12 cellular contexts compared by ENCODE assay signal in the genomic region with DNA sequence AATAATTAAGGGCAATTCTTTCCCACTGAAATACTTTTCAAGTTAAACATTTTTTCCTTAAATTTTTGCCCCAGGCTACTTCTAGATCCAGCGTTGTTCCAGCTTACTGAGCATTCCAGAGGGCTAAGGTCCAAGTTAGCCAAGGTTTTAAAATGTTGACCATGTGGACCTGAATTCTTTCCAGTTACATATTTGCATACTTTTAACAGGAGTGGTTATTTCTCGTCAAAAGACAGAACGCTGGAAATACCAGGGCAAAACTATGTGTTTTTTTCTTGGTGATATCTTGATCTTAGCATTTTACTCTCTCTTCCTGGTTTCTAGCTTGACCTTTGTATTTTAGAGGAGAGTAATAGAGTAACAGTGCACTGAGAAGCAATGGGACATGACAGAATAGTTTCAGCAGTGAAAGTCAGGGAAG. TPM values are rescaled to one million over a fixed set of nuclear protein-coding genes. Genes with fewer than 3 reads are reported as not detected.
DNase-seq lines count a peak whose midpoint lies in the region; TF ChIP-seq lines count a peak whose summit lies in the region.
"Had no signal": no experiment of that assay in that cellular context is flagged by ENCODE, and none has a peak within 500 bp of the region (broad histone marks: within the 10 kb centered on the region; RNA-seq: fewer than 3 reads in every experiment).

No MANE protein-coding gene starts in this region.

- POLR2A ChIA-PET in AG04449 (lab: Yijun Ruan, JAX) (interaction anchor here (0.5 to 2.1 kb wide), 12 partner anchors 12 to 198 kb away, joined by 3 to 21 read pairs (median 3); a partner anchor contains a TSS), PC-9 (lab: Charles Lee; ENCODE audit: unreplicated experiment) (interaction anchor here (0.5 to 2.4 kb wide), 19 partner anchors 14 to 483 kb away, joined by 3 to 49 read pairs (median 6); a partner anchor contains a TSS)

- H3K36me3 ChIP-seq in PC-9 (ENCODE audit: low read depth) (no peaks in the 10 kb centered on the region), esophagus muscularis mucosa (no peaks in the 10 kb centered on the region)
- H3K36me3 ChIP-seq: BLaER1 treated with 17β-estradiol and CSF1 and Interleukin-3, amounts not matched to agents 10 nM and 100 nM had no signal

- H3K27ac Mint-ChIP-seq in nephron (peak overlapping the region; percentile 53 to 92 (median 81)), endothelial cell (ENCODE audit: unreplicated experiment) (no peak overlapping the region)
- H3K27ac Mint-ChIP-seq: activated naive CD8-positive, alpha-beta T cell treated with anti-CD3 and anti-CD28 coated beads, Interleukin-2, amount 10 ng/mL, durations not matched to agents 7 days and 5 days had no signal

- H3K27me3 Mint-ChIP-seq in nephron (ENCODE audit: low read depth) (peaks cover 4% of the 10 kb centered on the region), endothelial cell (ENCODE audit: unreplicated experiment) (no peaks in the 10 kb centered on the region)
- H3K27me3 Mint-ChIP-seq: activated naive CD8-positive, alpha-beta T cell treated with anti-CD3 and anti-CD28 coated beads, Interleukin-2, amount 10 ng/mL, durations not matched to agents 7 days and 5 days had no signal

- H3F3A ChIP-seq in PC-9 (ENCODE audit: insufficient read depth, low read depth), result peaks cover 52% of the 10 kb centered on the region

- CTCF ChIA-PET in AG04449 (lab: Yijun Ruan, JAX) (interaction anchor here (1.0 to 2.4 kb wide), 5 partner anchors 10 to 198 kb away, joined by 3 to 14 read pairs (median 4); no protein-coding TSS in a partner anchor), PC-9 (lab: Charles Lee) (interaction anchor here (0.6 to 1.5 kb wide), 2 partner anchors 23 to 25 kb away, joined by 3 read pairs; no protein-coding TSS in a partner anchor)

- no peak overlapping the region for H3K4me3 ChIP-seq in AG04449 (ENCODE audit: low read depth, low read length)
- no peak overlapping the region for H3K4me3 ChIP-seq in PC-9
- H3K4me3 ChIP-seq in esophagus muscularis mucosa, result no peak overlapping the region
- H3K4me3 ChIP-seq: BLaER1 treated with 17β-estradiol and CSF1 and Interleukin-3, amounts not matched to agents 10 nM and 100 nM had no signal

- peak overlapping the region; percentile 92 for H3K27ac ChIP-seq in PC-9
- peak overlapping the region; percentile 16 to 79 (median 52) for H3K27ac ChIP-seq in esophagus muscularis mucosa (replicated peaks in 1 of 4)
- H3K27ac ChIP-seq: BLaER1 treated with 17β-estradiol and CSF1 and Interleukin-3, amounts not matched to agents 10 nM and 100 nM had no signal

- H3K9me3 ChIP-seq in PC-9 (ENCODE audit: insufficient read depth, low read depth) (no peaks in the 10 kb centered on the region), esophagus muscularis mucosa (no peaks in the 10 kb centered on the region)
- H3K9me3 ChIP-seq: BLaER1 treated with 17β-estradiol and CSF1 and Interleukin-3, amounts not matched to agents 10 nM and 100 nM had no signal

- intact Hi-C loops in PC-9 (cut with micrococcal nuclease; ENCODE audit: unreplicated experiment) (loop anchor here (1.0 to 10.0 kb wide), 5 partner anchors 23 to 271 kb away; no protein-coding TSS in a partner anchor), esophagus muscularis mucosa (cut with DNase I) (no loop called here)

- H3K4me3 Mint-ChIP-seq in nephron (no peak overlapping the region), endothelial cell (ENCODE audit: unreplicated experiment) (no peak overlapping the region)
- H3K4me3 Mint-ChIP-seq: activated naive CD8-positive, alpha-beta T cell treated with anti-CD3 and anti-CD28 coated beads, Interleukin-2, amount 10 ng/mL, durations not matched to agents 7 days and 5 days had no signal

- H3K36me3 Mint-ChIP-seq in nephron (ENCODE audit: low read depth) (no peaks in the 10 kb centered on the region), endothelial cell (ENCODE audit: low read depth, unreplicated experiment) (no peaks in the 10 kb centered on the region)
- H3K36me3 Mint-ChIP-seq: activated naive CD8-positive, alpha-beta T cell treated with anti-CD3 and anti-CD28 coated beads, Interleukin-2, amount 10 ng/mL, durations not matched to agents 7 days and 5 days had no signal

- H3K4me2 ChIP-seq in PC-9, result peak overlapping the region; percentile 35
- H3K4me2 ChIP-seq: BLaER1 treated with 17β-estradiol and CSF1 and Interleukin-3, amounts not matched to agents 10 nM and 100 nM had no signal

- peak; percentile 98 for DNase-seq in AG04449 (ENCODE audit: low read depth, low spot score)
- peak; percentile 56 to 95 for DNase-seq in PC-9
- no peak for DNase-seq in esophagus muscularis mucosa (ENCODE audit: extremely low spot score)
- DNase-seq in DMS 273 (lab: John Stamatoyannopoulos, UW; ENCODE audit: unreplicated experiment), result no peak
- no peak for DNase-seq in HUDEP-2 (lab: John Stamatoyannopoulos, UW; ENCODE audit: unreplicated experiment in 76 of 76)
- no peak for DNase-seq in NCI-H1092 treated with DMSO at 0.1 percent for 48 hours (lab: John Stamatoyannopoulos, UW)
- no peak for DNase-seq in endothelial cell (ENCODE audit: low spot score)
- DNase-seq: activated naive CD8-positive, alpha-beta T cell treated with anti-CD3 and anti-CD28 coated beads, Interleukin-2, amount 10 ng/mL, durations not matched to agents 7 days and 5 days; hippocampal formation; stimulated activated naive CD8-positive, alpha-beta T cell treated with anti-CD3 and anti-CD28 coated beads, Interleukin-15, Interleukin-2, amounts not matched to agents 100 U/mL and 50 U/mL, for 24 hours had no signal

- H3K27me3 ChIP-seq in PC-9 (ENCODE audit: insufficient read depth, low read depth) (no peaks in the 10 kb centered on the region), esophagus muscularis mucosa (no peaks in the 10 kb centered on the region)
- H3K27me3 ChIP-seq: BLaER1 treated with 17β-estradiol and CSF1 and Interleukin-3, amounts not matched to agents 10 nM and 100 nM had no signal

- TF ChIP-seq CTCF in AG04449 (IDR thresholded peaks at IDR 0.05; ENCODE audit: insufficient read depth, low read length, missing control alignments) (no peak), PC-9 (conservative IDR thresholded peaks at IDR 0.05) (no peak), esophagus muscularis mucosa (IDR thresholded peaks at IDR 0.05) (no peak), nephron (IDR thresholded peaks at IDR 0.05; ENCODE audit: unreplicated experiment in 3 of 3) (no peak), endothelial cell (IDR thresholded peaks at IDR 0.05; ENCODE audit: unreplicated experiment) (no peak)

- no TSS peak for BruUV-seq in PC-9 (replicated peaks; lab: Mats Ljungman, UMichigan)

- H3K9me2 ChIP-seq in PC-9 (ENCODE audit: insufficient read depth), result no peaks in the 10 kb centered on the region; the same call in 1 of the 2 replicates

- no peaks in the 10 kb centered on the region for H3K79me2 ChIP-seq in PC-9 (ENCODE audit: low read depth)

- H2AFZ ChIP-seq in PC-9, result 0 out of 2 replicates have a peak overlapping the region, but pooled peaks have one; percentile 10

- H4K20me1 ChIP-seq in PC-9 (ENCODE audit: insufficient read depth), result no peaks in the 10 kb centered on the region
- H4K20me1 ChIP-seq: BLaER1 treated with 17β-estradiol and CSF1 and Interleukin-3, amounts not matched to agents 10 nM and 100 nM had no signal

- H3K9me3 Mint-ChIP-seq in nephron (no peaks in the 10 kb centered on the region), endothelial cell (ENCODE audit: unreplicated experiment) (no peaks in the 10 kb centered on the region)
- H3K9me3 Mint-ChIP-seq: activated naive CD8-positive, alpha-beta T cell treated with anti-CD3 and anti-CD28 coated beads, Interleukin-2, amount 10 ng/mL, durations not matched to agents 7 days and 5 days had no signal

- H3K4me1 ChIP-seq in PC-9 (replicated peaks; ENCODE audit: insufficient read depth), result peaks cover 69% of the 10 kb centered on the region
- H3K4me1 ChIP-seq in esophagus muscularis mucosa, result peaks cover 0 to 31% (median 16%) of the 10 kb centered on the region in 4 donors

- 22% methylated on average over 3 of the region's 3 CpGs for WGBS in esophagus muscularis mucosa

- TF ChIP-seq POLR2A in esophagus muscularis mucosa (IDR thresholded peaks at IDR 0.05; ENCODE audit: low read depth), result no peak

- no peak for TF ChIP-seq EP300 in esophagus muscularis mucosa (IDR thresholded peaks at IDR 0.05)

- H3K4me1 Mint-ChIP-seq in nephron (peaks cover 11% of the 10 kb centered on the region), endothelial cell (ENCODE audit: unreplicated experiment) (no peaks in the 10 kb centered on the region)

RNA-seq across cellular contexts. Expression of a gene that starts 32.8 kb away (rescaled TPM):
- total RNA-seq in PC-9 (2021), result 5.5 and 9.0 TPM in 2 replicates
- total RNA-seq in esophagus muscularis mucosa, result not detected
- total RNA-seq in endothelial cell (ENCODE audit: unreplicated experiment), result not detected
- total RNA-seq: activated naive CD8-positive, alpha-beta T cell treated with anti-CD3 and anti-CD28 coated beads, Interleukin-2, amount 10 ng/mL, durations not matched to agents 7 days and 5 days had no signal

Comparison
In these comparisons a context has a peak if more than half of its experiments do, and no peak if none do; other contexts are left out.
1. DNase-seq: peak in AG04449 (single experiment) and PC-9 (2 of 2); none in esophagus muscularis mucosa (single experiment), DMS 273 (single experiment), HUDEP-2 (0 of 76), NCI-H1092 treated with DMSO at 0.1 percent for 48 hours (single experiment) and endothelial cell (single experiment).